In genomic region chr12:14948672-14949071, GRCh38 we compare ENCODE assay signal across 8 cellular contexts. TPM values are rescaled to one million over a fixed set of nuclear protein-coding genes. Genes with fewer than 3 reads are reported as not detected.
DNase-seq lines count a peak whose midpoint lies in the region; ATAC-seq, FAIRE-seq and TF ChIP-seq lines count a peak whose summit lies in the region.

No MANE protein-coding gene starts in this region.

- peaks cover 0 to 3% (median 0%) of the 10 kb centered on the region in 8 donors for H3K9me3 Mint-ChIP-seq in CD4-positive, alpha-beta memory T cell

- H3K4me3 ChIP-seq in CD4-positive, alpha-beta memory T cell (ENCODE audit: low read length in 2 of 2), result peak overlapping the region; percentile 20 to 52
- no peak overlapping the region for H3K4me3 ChIP-seq in Peyer's patch
- peak overlapping the region; percentile 21 for H3K4me3 ChIP-seq in smooth muscle cell

- TF ChIP-seq CTCF in Peyer's patch (IDR thresholded peaks at IDR 0.05) (no peak), smooth muscle cell (IDR thresholded peaks at IDR 0.05; ENCODE audit: borderline replicate concordance, insufficient read depth, poor library complexity, severe bottlenecking) (no peak)

- no peaks in the 10 kb centered on the region for H3K79me2 ChIP-seq in smooth muscle cell (ENCODE audit: low read depth)

- ATAC-seq in GM19025 (IDR thresholded peaks at IDR 0.05; ENCODE audit: low read depth, unreplicated experiment) (peak; percentile 92), HG03103 (IDR thresholded peaks at IDR 0.05; ENCODE audit: low read depth, unreplicated experiment) (peak; percentile 85)

- H3K27ac Mint-ChIP-seq in CD4-positive, alpha-beta memory T cell, result peak overlapping the region; percentile 94 to 100 (median 97)

- peak; percentile 76 to 86 (median 83) for DNase-seq in CD4-positive, alpha-beta memory T cell
- DNase-seq in Peyer's patch, result peak in 2 of 3 donors; percentile 67 to 70
- peak; percentile 77 for DNase-seq in astrocyte of the hippocampus (ENCODE audit: low read depth, low spot score)
- DNase-seq in iPS-NIHi11 (ENCODE audit: low spot score), result peak; percentile 67
- DNase-seq in smooth muscle cell (lab: John Stamatoyannopoulos, UW; ENCODE audit: unreplicated experiment), result no peak
- no peak for DNase-seq in urothelium cell line (ENCODE audit: low spot score)

- WGBS in smooth muscle cell (ENCODE audit: low lambda C conversion rate), result 25% methylated on average over 3 of the region's 3 CpGs

- peak overlapping the region; percentile 78 for H3K4me2 ChIP-seq in smooth muscle cell

- H3K36me3 ChIP-seq in CD4-positive, alpha-beta memory T cell (ENCODE audit: insufficient read depth, low read length), result peaks cover 68% of the 10 kb centered on the region
- H3K36me3 ChIP-seq in Peyer's patch (no peaks in the 10 kb centered on the region), smooth muscle cell (ENCODE audit: low read depth) (no peaks in the 10 kb centered on the region)

- peak overlapping the region; percentile 73 to 93 (median 84) for H3K4me3 Mint-ChIP-seq in CD4-positive, alpha-beta memory T cell

- no peaks in the 10 kb centered on the region for H3K27me3 Mint-ChIP-seq in CD4-positive, alpha-beta memory T cell

- no peaks in the 10 kb centered on the region for H3K9me3 ChIP-seq in CD4-positive, alpha-beta memory T cell (ENCODE audit: control insufficient read depth in 1 of 2, low read length in 2 of 2)
- H3K9me3 ChIP-seq in Peyer's patch (no peaks in the 10 kb centered on the region), smooth muscle cell (replicated peaks; ENCODE audit: low read depth) (no peaks in the 10 kb centered on the region)

- no peak for FAIRE-seq in urothelium cell line (lab: Jason Lieb, UNC)

- intact Hi-C loops in CD4-positive, alpha-beta memory T cell (cut with micrococcal nuclease), result loop anchor here (1.0 kb wide), 2 partner anchors 13 to 145 kb away; partner anchors contain the start of genes ARHGDIB, C12orf60 and WBP11

- TF ChIP-seq POLR2A in Peyer's patch (IDR thresholded peaks at IDR 0.05), result no peak

- H3K4me1 ChIP-seq in CD4-positive, alpha-beta memory T cell (ENCODE audit: insufficient read depth, low read length), result peaks cover 91% of the 10 kb centered on the region
- H3K4me1 ChIP-seq in Peyer's patch (peaks cover 0 to 22% (median 14%) of the 10 kb centered on the region in 4 donors), smooth muscle cell (ENCODE audit: low read depth) (peaks cover 27% of the 10 kb centered on the region)

- H3K27ac ChIP-seq in CD4-positive, alpha-beta memory T cell (ENCODE audit: low read depth, low read length), result peak overlapping the region; percentile 92
- H3K27ac ChIP-seq in Peyer's patch (peak overlapping the region; percentile 52 to 90 (median 72)), smooth muscle cell (ENCODE audit: low read depth) (peak overlapping the region; percentile 98)

- no peaks in the 10 kb centered on the region for H4K20me1 ChIP-seq in smooth muscle cell (ENCODE audit: low read depth)

- peaks cover 21% of the 10 kb centered on the region for H3F3A ChIP-seq in smooth muscle cell (ENCODE audit: low read depth)

- peak overlapping the region; percentile 74 for H2AFZ ChIP-seq in smooth muscle cell (ENCODE audit: low read depth)

- H3K27me3 ChIP-seq in CD4-positive, alpha-beta memory T cell (ENCODE audit: insufficient read depth, low read length), result no peaks in the 10 kb centered on the region
- no peaks in the 10 kb centered on the region for H3K27me3 ChIP-seq in Peyer's patch
- no peaks in the 10 kb centered on the region for H3K27me3 ChIP-seq in smooth muscle cell (ENCODE audit: low read depth)

- peaks cover 63 to 92% (median 85%) of the 10 kb centered on the region in 4 donors for H3K4me1 Mint-ChIP-seq in CD4-positive, alpha-beta memory T cell

- H3K9ac ChIP-seq in smooth muscle cell (ENCODE audit: low read depth), result peak overlapping the region; percentile 66

- POLR2A ChIA-PET in CD4-positive, alpha-beta memory T cell (lab: Charles Lee; ENCODE audit: partially characterized antibody), result interaction anchor here (1.0 to 5.8 kb wide), 15 partner anchors 9 to 178 kb away, joined by 3 to 104 read pairs (median 8); partner anchors contain the start of genes ARHGDIB, C12orf60, ERP27 and PDE6H

- H3K36me3 Mint-ChIP-seq in CD4-positive, alpha-beta memory T cell, result peaks cover 76 to 88% of the 10 kb centered on the region in 2 donors

- CTCF ChIA-PET in CD4-positive, alpha-beta memory T cell (lab: Charles Lee; ENCODE audit: partially characterized antibody), result interaction anchor here (0.7 to 3.4 kb wide), 7 partner anchors 8 to 710 kb away, joined by 3 to 44 read pairs (median 4); partner anchors contain the start of gene ERP27

RNA-seq across cellular contexts. Expression of gene ERP27, which starts 10.3 kb away (rescaled TPM):
- total RNA-seq in CD4-positive, alpha-beta memory T cell, result 10 to 100 TPM in 1 of 2 experiments, 1 to 10 TPM in 1; 9.3 to 11.5 TPM
- 1 to 10 TPM; 3.4 to 4.5 TPM for polyA plus RNA-seq in CD4-positive, alpha-beta memory T cell
- total RNA-seq in Peyer's patch (1 to 10 TPM in 2 of 4 donors, under 1 TPM in 1, not detected in 1; 0.94 to 2.5 (median 1.2) TPM), smooth muscle cell (3.9 and 7.8 TPM in 2 replicates)
- polyA plus RNA-seq in smooth muscle cell, result 2.7 and 12.3 TPM in 2 replicates

RNA-seq across cellular contexts. Expression of gene ARHGDIB, which starts 12.7 kb away (rescaled TPM):
- total RNA-seq in CD4-positive, alpha-beta memory T cell, result 100 to 1,000 TPM; 717 to 768 TPM
- polyA plus RNA-seq in CD4-positive, alpha-beta memory T cell, result 1,000 to 10,000 TPM; 2,962 to 4,406 TPM
- 100 to 1,000 TPM in 1 of 4 donors, 10 to 100 TPM in 3; 17.1 to 290 (median 57.1) TPM for total RNA-seq in Peyer's patch
- total RNA-seq in smooth muscle cell, result 31.5 and 36.4 TPM in 2 replicates
- polyA plus RNA-seq in smooth muscle cell, result 35.8 and 39.2 TPM in 2 replicates

RNA-seq across cellular contexts. Expression of gene PDE6H, which starts 24.2 kb away (rescaled TPM):
- total RNA-seq in CD4-positive, alpha-beta memory T cell, result not detected
- polyA plus RNA-seq in CD4-positive, alpha-beta memory T cell, result not detected
- total RNA-seq in Peyer's patch (not detected), smooth muscle cell (not detected in 2 replicates)
- polyA plus RNA-seq in smooth muscle cell, result not detected in 2 replicates

Comparison
In these comparisons a context has a peak if more than half of its experiments do, and no peak if none do; other contexts are left out.
1. DNase-seq: peak in CD4-positive, alpha-beta memory T cell (5 of 5), Peyer's patch (2 of 3), astrocyte of the hippocampus (single experiment) and iPS-NIHi11 (single experiment); none in smooth muscle cell (single experiment) and urothelium cell line (single experiment).
2. H3K4me3 ChIP-seq: peak in CD4-positive, alpha-beta memory T cell (2 of 2) and smooth muscle cell (single experiment); none in Peyer's patch (0 of 4).
3. Peak in every context shown above with its lines, with median percentiles within 50 percentile points of each other: H3K27ac ChIP-seq.